Comparison of ENCODE assay signal across 11 cellular contexts in genomic region chr3:13706886-13707285, GRCh38.
"Had no signal": no experiment of that assay in that cellular context is flagged by ENCODE, and none has a peak within 500 bp of the region (broad histone marks: within the 10 kb centered on the region; RNA-seq: fewer than 3 reads in every experiment).

No MANE protein-coding gene starts in this region.

- H3K4me1 Mint-ChIP-seq: naive thymus-derived CD8-positive, alpha-beta T cell had no signal

- H3K27ac Mint-ChIP-seq: naive thymus-derived CD8-positive, alpha-beta T cell had no signal

- H3K4me3 Mint-ChIP-seq: naive thymus-derived CD8-positive, alpha-beta T cell had no signal

- ATAC-seq: mucosa of descending colon; naive thymus-derived CD8-positive, alpha-beta T cell had no signal

- H3K27me3 ChIP-seq: ascending aorta had no signal

- H3K36me3 ChIP-seq: ascending aorta, esophagus squamous epithelium, stomach had no signal

- H3K4me3 ChIP-seq: ascending aorta, esophagus squamous epithelium, mucosa of descending colon, stomach had no signal

- DNase-seq: activated CD4-positive, alpha-beta T cell treated with anti-CD3 and anti-CD28 coated beads, Interleukin-2, amount 50 U/mL, for 48 hours; esophagus squamous epithelium; foreskin fibroblast; mammary epithelial cell; mucosa of descending colon; occipital lobe; SIG-M5; T-helper 2 cell had no signal

- H3K4me1 ChIP-seq: ascending aorta, esophagus squamous epithelium, stomach had no signal

- H3K27ac ChIP-seq: ascending aorta, esophagus squamous epithelium, stomach had no signal

- H3K9me3 ChIP-seq: ascending aorta, esophagus squamous epithelium, mucosa of descending colon had no signal
